Comparison of ENCODE assay signal across 8 cellular contexts in the genomic region with DNA sequence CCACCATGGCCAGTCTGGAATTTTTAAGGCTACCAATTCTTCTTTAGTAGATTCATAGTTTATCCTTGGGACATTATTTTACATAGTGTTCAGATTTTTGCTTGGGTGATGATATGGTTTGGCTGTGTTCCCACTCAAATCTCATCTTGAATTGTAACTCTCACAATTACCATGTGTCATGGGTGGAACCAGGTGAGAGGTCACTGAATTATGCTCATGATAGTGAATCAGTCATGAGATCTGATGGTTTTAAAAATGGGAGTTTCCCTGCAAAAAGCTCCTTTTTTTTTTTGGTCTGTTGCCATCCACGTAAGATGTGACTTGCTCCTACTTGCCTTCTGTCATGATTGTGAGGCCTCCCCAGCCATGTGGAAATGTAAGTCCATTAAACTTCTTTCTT.
"Had no signal": no experiment of that assay in that cellular context is flagged by ENCODE, and none has a peak within 500 bp of the region (broad histone marks: within the 10 kb centered on the region; RNA-seq: fewer than 3 reads in every experiment).

No MANE protein-coding gene starts in this region.

- H3K4me3 Mint-ChIP-seq: GM23338, H9 had no signal

- DNase-seq: H9, HCEC 1CT, IMR-90 had no signal

- H3K4me1 Mint-ChIP-seq: GM23338 had no signal

- H2AFZ ChIP-seq: GM23338 had no signal

- H3K4me2 ChIP-seq: GM23338 had no signal

- H3K27ac Mint-ChIP-seq: GM23338, H9 had no signal

- H3K4me3 ChIP-seq: GM23338, K562 had no signal

- FAIRE-seq: H1, H54, HTR-8/SVneo, K562 had no signal

- ATAC-seq: GM23338, K562 had no signal
